Comparison of ENCODE assay signal across 1 cellular context in genomic region chr19:47095707-47096704, GRCh38.
TF ChIP-seq lines count a peak whose summit lies in the region.

No MANE protein-coding gene starts in this region.

TF ChIP-seq in HepG2, 621 proteins besides CTCF, POLR2A, EP300 and RAD21 (continued from another document and continues in another):
- TF ChIP-seq AKNA (CRISPR knock-in tag; IDR thresholded peaks at IDR 0.05; ENCODE audit: borderline replicate concordance): 0 out of 2 replicates have a peak, but pooled peaks have one; percentile 24
- peak; percentile 83 for TF ChIP-seq ZSCAN22 (CRISPR knock-in tag; IDR thresholded peaks at IDR 0.05)
- no peak for TF ChIP-seq ZBTB42 (CRISPR knock-in tag; IDR thresholded peaks at IDR 0.05)
- TF ChIP-seq KLF6 (CRISPR knock-in tag; IDR thresholded peaks at IDR 0.05): peak; percentile 89; the same call in 1 of the 2 replicates
- TF ChIP-seq ZBTB7B (CRISPR knock-in tag; IDR thresholded peaks at IDR 0.05): peak; percentile 90
- TF ChIP-seq ZBTB26 (CRISPR knock-in tag; IDR thresholded peaks at IDR 0.05; ENCODE audit: borderline replicate concordance): peak; percentile 82; the same call in 1 of the 2 replicates
- no peak for TF ChIP-seq ZNF552 (CRISPR knock-in tag; IDR thresholded peaks at IDR 0.05; ENCODE audit: borderline replicate concordance)
- peak; percentile 79 for TF ChIP-seq ZNF501 (CRISPR knock-in tag; IDR thresholded peaks at IDR 0.05)
- TF ChIP-seq ZNF296 (CRISPR knock-in tag; conservative IDR thresholded peaks at IDR 0.05): no peak
- TF ChIP-seq E2F2 (CRISPR knock-in tag; IDR thresholded peaks at IDR 0.05; ENCODE audit: borderline replicate concordance): peak; percentile 52; the same call in 1 of the 2 replicates
- TF ChIP-seq ZBTB46 (CRISPR knock-in tag; IDR thresholded peaks at IDR 0.05; ENCODE audit: borderline replicate concordance): peak; percentile 72; the same call in 1 of the 2 replicates
- no peak for TF ChIP-seq ZNF850 (CRISPR knock-in tag; conservative IDR thresholded peaks at IDR 0.05)
- 0 out of 2 replicates have a peak, but pooled peaks have one; percentile 68 for TF ChIP-seq KAT8 (CRISPR knock-in tag; IDR thresholded peaks at IDR 0.05)
- TF ChIP-seq CHD4 (IDR thresholded peaks at IDR 0.05; ENCODE audit: borderline replicate concordance, low read length): no peak
- no peak for TF ChIP-seq RFX5 (IDR thresholded peaks at IDR 0.05; ENCODE audit: low read depth, low read length)
- TF ChIP-seq MEIS2 (CRISPR knock-in tag; IDR thresholded peaks at IDR 0.05): peak; percentile 53
- TF ChIP-seq YEATS4 (CRISPR knock-in tag; IDR thresholded peaks at IDR 0.05; ENCODE audit: borderline replicate concordance): peak; percentile 82
- TF ChIP-seq DBP (CRISPR knock-in tag; IDR thresholded peaks at IDR 0.05; ENCODE audit: not compliant biosample characterization): no peak
- TF ChIP-seq ZNF609 (CRISPR knock-in tag; IDR thresholded peaks at IDR 0.05; ENCODE audit: borderline replicate concordance): peak; percentile 92
- TF ChIP-seq MAX (IDR thresholded peaks at IDR 0.05): peak; percentile 83
- TF ChIP-seq ZNF709 (CRISPR knock-in tag; IDR thresholded peaks at IDR 0.05): no peak
- TF ChIP-seq ZNF543 (CRISPR knock-in tag; IDR thresholded peaks at IDR 0.05): peak; percentile 82; the same call in 1 of the 2 replicates
- TF ChIP-seq ZNF251 (CRISPR knock-in tag; IDR thresholded peaks at IDR 0.05): no peak
- peak; percentile 98 for TF ChIP-seq RARA (CRISPR knock-in tag; IDR thresholded peaks at IDR 0.05)
- peak; percentile 89 for TF ChIP-seq ZNF205 (CRISPR knock-in tag; IDR thresholded peaks at IDR 0.05)
- peak; percentile 81 for TF ChIP-seq RERE (CRISPR knock-in tag; IDR thresholded peaks at IDR 0.05; ENCODE audit: low read depth)
- TF ChIP-seq ZNF800 (CRISPR knock-in tag; IDR thresholded peaks at IDR 0.05): no peak
